ENCODE assay signal across 13 cellular contexts in the genomic region with DNA sequence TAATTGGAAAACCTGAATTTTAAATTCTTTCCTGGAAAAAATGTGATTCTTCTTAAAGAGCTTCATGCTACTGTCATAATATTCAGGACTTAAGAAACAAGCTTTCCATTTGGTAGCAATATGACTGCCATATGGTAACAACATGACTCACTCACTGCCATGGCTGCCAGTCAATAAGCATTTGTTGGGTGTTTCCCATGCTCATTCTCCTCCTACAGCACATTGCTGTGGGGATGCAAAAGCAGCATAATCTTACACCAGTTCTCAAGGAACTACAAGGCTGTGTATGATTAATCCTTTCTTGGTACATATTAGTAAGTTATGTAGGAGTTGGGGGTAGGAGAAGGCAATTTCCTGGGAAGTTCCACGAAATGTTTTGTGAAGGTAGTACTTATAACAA.
DNase-seq lines count a peak whose midpoint lies in the region; ATAC-seq and TF ChIP-seq lines count a peak whose summit lies in the region.
"Had no signal": no experiment of that assay in that cellular context is flagged by ENCODE, and none has a peak within 500 bp of the region (broad histone marks: within the 10 kb centered on the region; RNA-seq: fewer than 3 reads in every experiment).

No MANE protein-coding gene starts in this region.

- peak; percentile 11 for DNase-seq in activated naive CD4-positive, alpha-beta T cell treated with anti-CD3 and anti-CD28 coated beads for 36 hours
- DNase-seq in activated naive CD4-positive, alpha-beta T cell treated with Interleukin-2 at 50 U/mL for 16 hours, result no peak
- peak; percentile 35 for DNase-seq in brain microvascular endothelial cell
- DNase-seq in stromal cell of bone marrow (ENCODE audit: low read depth), result peak; percentile 79
- no peak for DNase-seq in 8988T
- no peak for DNase-seq in LoVo (ENCODE audit: low spot score)
- DNase-seq in naive thymus-derived CD8-positive, alpha-beta T cell, result no peak
- DNase-seq: activated naive CD4-positive, alpha-beta T cell treated with anti-CD3 and anti-CD28 coated beads, Interleukin-2, amount 50 U/mL, for 16 hours; heart right ventricle; nephron progenitor cell had no signal

- intact Hi-C loops in activated naive CD4-positive, alpha-beta T cell treated with anti-CD3 and anti-CD28 coated beads for 36 hours (cut with micrococcal nuclease), result no loop called here

- peaks cover 2% of the 10 kb centered on the region for H3K4me1 Mint-ChIP-seq in activated naive CD4-positive, alpha-beta T cell treated with anti-CD3 and anti-CD28 coated beads for 36 hours (ENCODE audit: low read depth)
- peaks cover 0 to 2% (median 0%) of the 10 kb centered on the region in 4 donors for H3K4me1 Mint-ChIP-seq in naive thymus-derived CD8-positive, alpha-beta T cell
- H3K4me1 Mint-ChIP-seq: nephron progenitor cell had no signal

- CTCF ChIA-PET in activated naive CD4-positive, alpha-beta T cell treated with anti-CD3 and anti-CD28 coated beads for 36 hours (lab: Charles Lee), result no interaction called here

- POLR2A ChIA-PET in naive thymus-derived CD8-positive, alpha-beta T cell (lab: Charles Lee), result no interaction called here

- in situ Hi-C loops in brain microvascular endothelial cell (cut with HindIII; ENCODE audit: low pct_ligation_motif_present, low sequenced_read_pairs), result no loop called here

- H3K27me3 ChIP-seq in brain microvascular endothelial cell (replicated peaks), result no peaks in the 10 kb centered on the region
- H3K27me3 ChIP-seq: BLaER1, heart right ventricle had no signal

- TF ChIP-seq CTCF in brain microvascular endothelial cell (IDR thresholded peaks at IDR 0.05; ENCODE audit: low read depth, low read length, missing control alignments), result no peak

- no peaks in the 10 kb centered on the region for H3K27me3 Mint-ChIP-seq in activated naive CD4-positive, alpha-beta T cell treated with anti-CD3 and anti-CD28 coated beads for 36 hours (ENCODE audit: low read depth)
- no peaks in the 10 kb centered on the region for H3K27me3 Mint-ChIP-seq in naive thymus-derived CD8-positive, alpha-beta T cell

- H3K27ac Mint-ChIP-seq in activated naive CD4-positive, alpha-beta T cell treated with anti-CD3 and anti-CD28 coated beads for 36 hours, result no peak overlapping the region
- H3K27ac Mint-ChIP-seq in naive thymus-derived CD8-positive, alpha-beta T cell, result no peak overlapping the region
- H3K27ac Mint-ChIP-seq: nephron progenitor cell had no signal

- H3K4me3 ChIP-seq in brain microvascular endothelial cell (ENCODE audit: low read depth, low read length), result no peak overlapping the region
- H3K4me3 ChIP-seq: BLaER1, heart right ventricle had no signal

- no peak overlapping the region for H3K27ac ChIP-seq in brain microvascular endothelial cell
- H3K27ac ChIP-seq: BLaER1, heart right ventricle, KMS-11 had no signal

- H3K9me3 Mint-ChIP-seq in activated naive CD4-positive, alpha-beta T cell treated with anti-CD3 and anti-CD28 coated beads for 36 hours, result no peaks in the 10 kb centered on the region
- H3K9me3 Mint-ChIP-seq in naive thymus-derived CD8-positive, alpha-beta T cell, result no peaks in the 10 kb centered on the region
- H3K9me3 Mint-ChIP-seq: nephron progenitor cell had no signal

- no peaks in the 10 kb centered on the region for H3K36me3 ChIP-seq in brain microvascular endothelial cell (replicated peaks)
- H3K36me3 ChIP-seq: BLaER1 had no signal

- peak; percentile 75 for ATAC-seq in HG03378 (IDR thresholded peaks at IDR 0.05; ENCODE audit: unreplicated experiment)
- ATAC-seq in naive thymus-derived CD8-positive, alpha-beta T cell, result no peak
- ATAC-seq: heart right ventricle had no signal

- H3K36me3 Mint-ChIP-seq in activated naive CD4-positive, alpha-beta T cell treated with anti-CD3 and anti-CD28 coated beads for 36 hours (ENCODE audit: low read depth), result peaks cover 49% of the 10 kb centered on the region
- peaks cover 16 to 68% (median 68%) of the 10 kb centered on the region in 3 donors for H3K36me3 Mint-ChIP-seq in naive thymus-derived CD8-positive, alpha-beta T cell

- H3K4me3 Mint-ChIP-seq in activated naive CD4-positive, alpha-beta T cell treated with anti-CD3 and anti-CD28 coated beads for 36 hours, result no peak overlapping the region
- no peak overlapping the region for H3K4me3 Mint-ChIP-seq in naive thymus-derived CD8-positive, alpha-beta T cell
- H3K4me3 Mint-ChIP-seq: nephron progenitor cell had no signal

Comparison
In these comparisons a context has a peak if more than half of its experiments do, and no peak if none do; other contexts are left out.
1. DNase-seq: peak in activated naive CD4-positive, alpha-beta T cell treated with anti-CD3 and anti-CD28 coated beads for 36 hours (single experiment), brain microvascular endothelial cell (single experiment) and stromal cell of bone marrow (single experiment); none in activated naive CD4-positive, alpha-beta T cell treated with Interleukin-2 at 50 U/mL for 16 hours (single experiment), 8988T (single experiment), LoVo (single experiment) and naive thymus-derived CD8-positive, alpha-beta T cell (0 of 10).